ENCODE assay signal across 16 cellular contexts in genomic region chr2:174053784-174054183, GRCh38.
DNase-seq lines count a peak whose midpoint lies in the region; ATAC-seq and TF ChIP-seq lines count a peak whose summit lies in the region.
"Had no signal": no experiment of that assay in that cellular context is flagged by ENCODE, and none has a peak within 500 bp of the region (broad histone marks: within the 10 kb centered on the region; RNA-seq: fewer than 3 reads in every experiment).

No MANE protein-coding gene starts in this region.

- TF ChIP-seq EP300 in sigmoid colon (IDR thresholded peaks at IDR 0.05): no peak

- no peak for TF ChIP-seq POLR2A in sigmoid colon (IDR thresholded peaks at IDR 0.05)

- H2AFZ ChIP-seq in fibroblast of lung (ENCODE audit: low read length): peak overlapping the region; percentile 62

- peaks cover 5% of the 10 kb centered on the region for H3K9me3 Mint-ChIP-seq in mesothelial cell of epicardium

- H3K9ac ChIP-seq in fibroblast of lung (ENCODE audit: insufficient read depth, low read length): no peak overlapping the region

- no peak overlapping the region for H3K4me3 ChIP-seq in SJSA1
- H3K4me3 ChIP-seq in fibroblast of lung (replicated peaks in 1 of 4; ENCODE audit: control extremely low read depth in 1 of 4, insufficient read depth in 1 of 4, low read depth in 3 of 4, low read length in 4 of 4): no peak overlapping the region
- no peak overlapping the region for H3K4me3 ChIP-seq in sigmoid colon

- no peaks in the 10 kb centered on the region for H3K79me2 ChIP-seq in fibroblast of lung (ENCODE audit: control insufficient read depth, insufficient read depth, low read length)

- H3K27ac ChIP-seq in SJSA1: peak overlapping the region; percentile 87; the same call in 1 of the 2 replicates
- peak overlapping the region; percentile 15 for H3K27ac ChIP-seq in fibroblast of lung (ENCODE audit: insufficient read depth, low read length)
- peak overlapping the region in 1 of 4 donors; percentile 6 for H3K27ac ChIP-seq in sigmoid colon

- TF ChIP-seq CTCF in fibroblast of lung (conservative IDR thresholded peaks at IDR 0.05 in 1 of 2, IDR thresholded peaks at IDR 0.05 in 1 of 2; ENCODE audit: low read depth in 1 of 2, low read length in 2 of 2): no peak
- no peak for TF ChIP-seq CTCF in mesothelial cell of epicardium (IDR thresholded peaks at IDR 0.05; ENCODE audit: unreplicated experiment)
- TF ChIP-seq CTCF in sigmoid colon (IDR thresholded peaks at IDR 0.05): no peak

- DNase-seq in ELF-1 (ENCODE audit: low read depth, low spot score) (peak; percentile 77), SJSA1 (ENCODE audit: low read depth in 1 of 2, low spot score in 2 of 2) (no peak), fibroblast of lung (ENCODE audit: low read depth in 2 of 2) (no peak), mesothelial cell of epicardium (ENCODE audit: low spot score in 2 of 2, unreplicated experiment in 2 of 2) (no peak), SHP77 treated with DMSO at 0.1 percent for 48 hours (lab: John Stamatoyannopoulos, UW) (no peak), amygdala (lab: John Stamatoyannopoulos, UW) (no peak), sigmoid colon (no peak)
- DNase-seq: ACHN; activated CD4-positive, alpha-beta T cell treated with anti-CD3 and anti-CD28 coated beads for 36 hours; activated CD8-positive, alpha-beta memory T cell treated with anti-CD3 and anti-CD28 coated beads, Interleukin-2, amount 50 U/mL, for 4 hours; CD4-positive, alpha-beta memory T cell; dermis blood vessel endothelial cell; midbrain; NCI-H1092; stimulated activated naive CD4-positive, alpha-beta T cell treated with Interleukin-2 at 50 U/mL for 16 hours had no signal

- H4K20me1 ChIP-seq in fibroblast of lung (ENCODE audit: control insufficient read depth, extremely low read depth, insufficient read depth, low read length): no peaks in the 10 kb centered on the region

- H3K4me2 ChIP-seq in fibroblast of lung (ENCODE audit: extremely low read depth, insufficient read depth, low read length): peak overlapping the region; percentile 49

- peak overlapping the region; percentile 91 for H3K27ac Mint-ChIP-seq in mesothelial cell of epicardium
- H3K27ac Mint-ChIP-seq: activated CD4-positive, alpha-beta T cell treated with anti-CD3 and anti-CD28 coated beads for 36 hours; CD4-positive, alpha-beta memory T cell had no signal

- peak overlapping the region; percentile 38 for H3K4me3 Mint-ChIP-seq in mesothelial cell of epicardium
- H3K4me3 Mint-ChIP-seq: activated CD4-positive, alpha-beta T cell treated with anti-CD3 and anti-CD28 coated beads for 36 hours; CD4-positive, alpha-beta memory T cell had no signal

- no peaks in the 10 kb centered on the region for H3K27me3 Mint-ChIP-seq in mesothelial cell of epicardium (ENCODE audit: low read depth)

- no peaks in the 10 kb centered on the region for H3K36me3 ChIP-seq in SJSA1
- H3K36me3 ChIP-seq in fibroblast of lung (ENCODE audit: control insufficient read depth, insufficient read depth, low read length): no peaks in the 10 kb centered on the region
- H3K36me3 ChIP-seq in sigmoid colon: no peaks in the 10 kb centered on the region

- intact Hi-C loops in sigmoid colon (cut with DNase I): no loop called here

- no peak for ATAC-seq in HG02623 (IDR thresholded peaks at IDR 0.05; ENCODE audit: unreplicated experiment)
- ATAC-seq: activated CD4-positive, alpha-beta T cell treated with anti-CD3 and anti-CD28 coated beads for 36 hours had no signal

- H3K4me1 ChIP-seq in SJSA1 (replicated peaks): peaks cover 50% of the 10 kb centered on the region
- peaks cover 16% of the 10 kb centered on the region for H3K4me1 ChIP-seq in fibroblast of lung (ENCODE audit: control insufficient read depth, extremely low read depth, insufficient read depth, low read length)
- peaks cover 0 to 15% (median 14%) of the 10 kb centered on the region in 4 donors for H3K4me1 ChIP-seq in sigmoid colon

- no peaks in the 10 kb centered on the region for H3K36me3 Mint-ChIP-seq in mesothelial cell of epicardium

- H3K27me3 ChIP-seq in SJSA1 (replicated peaks) (no peaks in the 10 kb centered on the region), fibroblast of lung (ENCODE audit: control insufficient read depth, insufficient read depth, low read length) (no peaks in the 10 kb centered on the region), sigmoid colon (no peaks in the 10 kb centered on the region)

- H3K9me3 ChIP-seq in SJSA1 (replicated peaks) (no peaks in the 10 kb centered on the region), fibroblast of lung (ENCODE audit: control insufficient read depth, insufficient read depth, low read depth, low read length) (no peaks in the 10 kb centered on the region), sigmoid colon (peaks cover 0 to 3% (median 0%) of the 10 kb centered on the region in 4 donors)

- 56 to 64% methylated on average over 5 of the region's 5 CpGs for WGBS in sigmoid colon, 2 donors

- H3K4me1 Mint-ChIP-seq in mesothelial cell of epicardium: peaks cover 34% of the 10 kb centered on the region
- H3K4me1 Mint-ChIP-seq: activated CD4-positive, alpha-beta T cell treated with anti-CD3 and anti-CD28 coated beads for 36 hours; CD4-positive, alpha-beta memory T cell had no signal
